13 cellular contexts compared by ENCODE assay signal in the genomic region with DNA sequence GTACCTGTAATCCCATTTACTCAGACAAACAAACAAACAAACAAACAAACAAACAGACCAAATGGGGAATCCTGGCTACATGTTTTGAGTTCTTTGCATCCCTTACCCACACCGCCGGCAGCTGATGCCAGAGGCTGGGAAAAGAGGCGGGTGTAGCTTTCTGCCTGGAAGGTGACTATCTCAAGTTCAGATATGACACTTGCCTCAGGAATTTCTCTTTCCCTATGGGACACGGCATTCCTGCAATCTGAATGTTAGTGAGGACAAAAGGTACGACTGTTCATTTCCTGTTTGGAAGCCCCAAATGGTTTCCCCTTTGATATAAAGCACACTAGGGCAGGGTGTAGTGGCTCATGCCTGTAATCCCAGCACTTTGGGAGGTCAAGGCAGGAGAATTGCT. TPM values are rescaled to one million over a fixed set of nuclear protein-coding genes. Genes with fewer than 3 reads are reported as not detected.
DNase-seq lines count a peak whose midpoint lies in the region; ATAC-seq and TF ChIP-seq lines count a peak whose summit lies in the region.
"Had no signal": no experiment of that assay in that cellular context is flagged by ENCODE, and none has a peak within 500 bp of the region (broad histone marks: within the 10 kb centered on the region; RNA-seq: fewer than 3 reads in every experiment).

No MANE protein-coding gene starts in this region.

- H3K4me2 ChIP-seq in SK-N-SH = peak overlapping the region; percentile 21; the same call in 1 of the 2 replicates

- H3F3A ChIP-seq in SK-N-SH (replicated peaks; ENCODE audit: insufficient read depth) = peaks cover 8% of the 10 kb centered on the region

- no peak for TF ChIP-seq POLR2A in body of pancreas (IDR thresholded peaks at IDR 0.05)

- peaks cover 0 to 10% of the 10 kb centered on the region in 2 experiments; a peak in 1 of 4 replicates for H3K4me1 ChIP-seq in SK-N-SH (ENCODE audit: control insufficient read depth in 1 of 2, insufficient read depth in 2 of 2, low read depth in 1 of 2, low read length in 1 of 2)
- H3K4me1 ChIP-seq in foreskin keratinocyte = peaks cover 17% of the 10 kb centered on the region
- no peaks in the 10 kb centered on the region for H3K4me1 ChIP-seq in body of pancreas
- H3K4me1 ChIP-seq: esophagus muscularis mucosa had no signal

- CTCF ChIA-PET in SK-N-SH (lab: Yijun Ruan, JAX) = interaction anchor here (0.7 to 1.7 kb wide), 5 partner anchors 14 to 381 kb away, joined by 3 to 6 read pairs (median 3); no protein-coding TSS in a partner anchor

- no peaks in the 10 kb centered on the region for H3K79me2 ChIP-seq in SK-N-SH (ENCODE audit: insufficient read depth)

- no peaks in the 10 kb centered on the region for H3K9me3 Mint-ChIP-seq in HFFc6

- H3K4me3 Mint-ChIP-seq in HFFc6 = no peak overlapping the region

- no peaks in the 10 kb centered on the region for H3K36me3 Mint-ChIP-seq in HFFc6 (ENCODE audit: low read depth)

- peak overlapping the region in 1 of 2 experiments; percentile 19; a peak in 1 of 4 replicates for H3K27ac ChIP-seq in SK-N-SH (ENCODE audit: low read depth in 2 of 2, low read length in 1 of 2)
- peak overlapping the region; percentile 43 for H3K27ac ChIP-seq in foreskin keratinocyte
- no peak overlapping the region for H3K27ac ChIP-seq in body of pancreas
- H3K27ac ChIP-seq: esophagus muscularis mucosa had no signal

- POLR2A ChIA-PET in SK-N-SH (lab: Yijun Ruan, JAX) = no interaction called here

- H3K36me3 ChIP-seq in SK-N-SH (replicated peaks in 1 of 2; ENCODE audit: control insufficient read depth in 1 of 2, insufficient read depth in 2 of 2, low read length in 1 of 2) (no peaks in the 10 kb centered on the region), body of pancreas (replicated peaks in 1 of 2; ENCODE audit: insufficient read depth in 1 of 2, low read depth in 2 of 2) (no peaks in the 10 kb centered on the region)

- H3K27ac Mint-ChIP-seq in HFFc6 = no peak overlapping the region

- H3K27me3 ChIP-seq in SK-N-SH (ENCODE audit: insufficient read depth) = no peaks in the 10 kb centered on the region
- H3K27me3 ChIP-seq in foreskin keratinocyte = no peaks in the 10 kb centered on the region
- H3K27me3 ChIP-seq in body of pancreas = no peaks in the 10 kb centered on the region

- H3K4me1 Mint-ChIP-seq in HFFc6 (ENCODE audit: low read depth) = peaks cover 17% of the 10 kb centered on the region; the same call in 1 of the 2 replicates

- H3K4me3 ChIP-seq in SK-N-SH (ENCODE audit: low read depth in 2 of 2, low read length in 1 of 2) (no peak overlapping the region), body of pancreas (no peak overlapping the region)
- H3K4me3 ChIP-seq: esophagus muscularis mucosa, lung had no signal

- no peaks in the 10 kb centered on the region for H3K9me2 ChIP-seq in SK-N-SH

- 20% methylated on average over 5 of the region's 5 CpGs for WGBS in SK-N-SH (ENCODE audit: low lambda C conversion rate)
- WGBS in body of pancreas, 2 donors = 38 to 42% methylated on average over 5 of the region's 5 CpGs

- peak overlapping the region; percentile 50; the same call in 1 of the 2 replicates for H2AFZ ChIP-seq in SK-N-SH (ENCODE audit: low read depth)

- H3K9me3 ChIP-seq in SK-N-SH (no peaks in the 10 kb centered on the region), body of pancreas (no peaks in the 10 kb centered on the region)

- intact Hi-C loops in body of pancreas (cut with DNase I) = no loop called here

- H3K27me3 Mint-ChIP-seq in HFFc6 (ENCODE audit: insufficient read depth) = peaks cover 16% of the 10 kb centered on the region

- H4K20me1 ChIP-seq in SK-N-SH (ENCODE audit: insufficient read depth) = no peaks in the 10 kb centered on the region

- DNase-seq in 8988T (peak; percentile 70), HFFc6 (peak; percentile 15), SK-N-SH (no peak), foreskin keratinocyte (peak; percentile 81 to 91), GF-D8 (lab: John Stamatoyannopoulos, UW) (no peak), body of pancreas (no peak)
- no peak for DNase-seq in activated CD8-positive, alpha-beta memory T cell treated with anti-CD3 and anti-CD28 coated beads, Interleukin-2, amount 50 U/mL, for 48 hours
- no peak for DNase-seq in effector CD8-positive, alpha-beta T cell (lab: John Stamatoyannopoulos, UW)
- DNase-seq: amniotic stem cell, NCI-H1930 had no signal

- TF ChIP-seq CTCF in HFFc6 (IDR thresholded peaks at IDR 0.05) = no peak
- no peak for TF ChIP-seq CTCF in SK-N-SH (IDR thresholded peaks at IDR 0.05)
- TF ChIP-seq CTCF in foreskin keratinocyte (conservative IDR thresholded peaks at IDR 0.05) = no peak
- no peak for TF ChIP-seq CTCF in body of pancreas (IDR thresholded peaks at IDR 0.05)

- no peak for TF ChIP-seq EP300 in SK-N-SH (IDR thresholded peaks at IDR 0.05; ENCODE audit: borderline replicate concordance in 1 of 2, low read depth in 1 of 2, low read length in 1 of 2)

- ATAC-seq in foreskin keratinocyte (peak; percentile 86), body of pancreas (no peak)

- H3K9ac ChIP-seq in SK-N-SH = no peak overlapping the region; the same call in 1 of the 2 replicates

- TF ChIP-seq RAD21 in SK-N-SH (IDR thresholded peaks at IDR 0.05; ENCODE audit: low read length) = no peak

TF ChIP-seq in SK-N-SH, 30 proteins besides CTCF, POLR2A, EP300 and RAD21:
- TF ChIP-seq TCF12 (IDR thresholded peaks at IDR 0.05) = peak; percentile 35; the same call in 1 of the 2 replicates
- TF ChIP-seq NRF1 (IDR thresholded peaks at IDR 0.05; ENCODE audit: low read depth, low read length) = no peak
- TF ChIP-seq, protein P1, sequence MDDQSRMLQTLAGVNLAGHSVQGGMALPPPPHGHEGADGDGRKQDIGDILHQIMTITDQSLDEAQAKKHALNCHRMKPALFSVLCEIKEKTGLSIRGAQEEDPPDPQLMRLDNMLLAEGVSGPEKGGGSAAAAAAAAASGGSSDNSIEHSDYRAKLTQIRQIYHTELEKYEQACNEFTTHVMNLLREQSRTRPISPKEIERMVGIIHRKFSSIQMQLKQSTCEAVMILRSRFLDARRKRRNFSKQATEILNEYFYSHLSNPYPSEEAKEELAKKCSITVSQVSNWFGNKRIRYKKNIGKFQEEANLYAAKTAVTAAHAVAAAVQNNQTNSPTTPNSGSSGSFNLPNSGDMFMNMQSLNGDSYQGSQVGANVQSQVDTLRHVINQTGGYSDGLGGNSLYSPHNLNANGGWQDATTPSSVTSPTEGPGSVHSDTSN (IDR thresholded peaks at IDR 0.05) = 0 out of 2 replicates have a peak, but pooled peaks have one; percentile 8
- TF ChIP-seq TEAD4 (IDR thresholded peaks at IDR 0.05; ENCODE audit: borderline replicate concordance, insufficient read depth) = peak; percentile 50; the same call in 1 of the 2 replicates
- TF ChIP-seq FOSL2 (IDR thresholded peaks at IDR 0.05; ENCODE audit: borderline replicate concordance, low read depth) = peak; percentile 61; the same call in 1 of the 2 replicates
- TF ChIP-seq, protein P2, sequence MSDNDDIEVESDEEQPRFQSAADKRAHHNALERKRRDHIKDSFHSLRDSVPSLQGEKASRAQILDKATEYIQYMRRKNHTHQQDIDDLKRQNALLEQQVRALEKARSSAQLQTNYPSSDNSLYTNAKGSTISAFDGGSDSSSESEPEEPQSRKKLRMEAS (IDR thresholded peaks at IDR 0.05; ENCODE audit: low read depth) = no peak
- peak; percentile 37; the same call in 1 of the 2 replicates for TF ChIP-seq JUND (IDR thresholded peaks at IDR 0.05)
TF ChIP-seq in SK-N-SH: peak in this region for 5.

RNA-seq across cellular contexts. Expression of gene MYL2, which starts 2.9 kb away (rescaled TPM):
- not detected for total RNA-seq in HFFc6 (2021; fragmentation: NEBNext Ultra II Directional; extraction: Animal tissue kit (Norgen Biotek cat#: 25700))
- polyA plus RNA-seq in SK-N-SH (2012; rRNA removed) = not detected in 2 replicates
- 0.09 TPM in 1 of 2 replicates, not detected in the other for polyA plus RNA-seq in SK-N-SH (2012; cell fraction: cytosol; rRNA removed)
- not detected in 2 replicates for polyA plus RNA-seq in SK-N-SH (2012; cell fraction: nucleus; rRNA removed)
- total RNA-seq in foreskin keratinocyte = not detected in 2 replicates
- polyA plus RNA-seq in foreskin keratinocyte = 0.17 and 0.30 TPM in 2 replicates
- not detected for total RNA-seq in body of pancreas
- total RNA-seq: esophagus muscularis mucosa, lung, subcutaneous adipose tissue had no signal

Comparison
In these comparisons a context has a peak if more than half of its experiments do, and no peak if none do; other contexts are left out.
1. DNase-seq: peak in 8988T (single experiment), HFFc6 (single experiment) and foreskin keratinocyte (2 of 2); none in SK-N-SH (single experiment), GF-D8 (single experiment), activated CD8-positive, alpha-beta memory T cell treated with anti-CD3 and anti-CD28 coated beads, Interleukin-2, amount 50 U/mL, for 48 hours (single experiment), body of pancreas (0 of 4) and effector CD8-positive, alpha-beta T cell (single experiment).